1 cellular context compared by ENCODE assay signal in genomic region chr1:151346769-151347522, GRCh38.
TF ChIP-seq lines count a peak whose summit lies in the region.

Gene RFX5, minus strand, starts transcription at chr1:151347252. Its CDS starts 932 bp downstream, at chr1:151346320.

TF ChIP-seq in GM12878, 131 proteins besides CTCF, POLR2A, EP300 and RAD21 (continued from another document):
- TF ChIP-seq, protein P1, sequence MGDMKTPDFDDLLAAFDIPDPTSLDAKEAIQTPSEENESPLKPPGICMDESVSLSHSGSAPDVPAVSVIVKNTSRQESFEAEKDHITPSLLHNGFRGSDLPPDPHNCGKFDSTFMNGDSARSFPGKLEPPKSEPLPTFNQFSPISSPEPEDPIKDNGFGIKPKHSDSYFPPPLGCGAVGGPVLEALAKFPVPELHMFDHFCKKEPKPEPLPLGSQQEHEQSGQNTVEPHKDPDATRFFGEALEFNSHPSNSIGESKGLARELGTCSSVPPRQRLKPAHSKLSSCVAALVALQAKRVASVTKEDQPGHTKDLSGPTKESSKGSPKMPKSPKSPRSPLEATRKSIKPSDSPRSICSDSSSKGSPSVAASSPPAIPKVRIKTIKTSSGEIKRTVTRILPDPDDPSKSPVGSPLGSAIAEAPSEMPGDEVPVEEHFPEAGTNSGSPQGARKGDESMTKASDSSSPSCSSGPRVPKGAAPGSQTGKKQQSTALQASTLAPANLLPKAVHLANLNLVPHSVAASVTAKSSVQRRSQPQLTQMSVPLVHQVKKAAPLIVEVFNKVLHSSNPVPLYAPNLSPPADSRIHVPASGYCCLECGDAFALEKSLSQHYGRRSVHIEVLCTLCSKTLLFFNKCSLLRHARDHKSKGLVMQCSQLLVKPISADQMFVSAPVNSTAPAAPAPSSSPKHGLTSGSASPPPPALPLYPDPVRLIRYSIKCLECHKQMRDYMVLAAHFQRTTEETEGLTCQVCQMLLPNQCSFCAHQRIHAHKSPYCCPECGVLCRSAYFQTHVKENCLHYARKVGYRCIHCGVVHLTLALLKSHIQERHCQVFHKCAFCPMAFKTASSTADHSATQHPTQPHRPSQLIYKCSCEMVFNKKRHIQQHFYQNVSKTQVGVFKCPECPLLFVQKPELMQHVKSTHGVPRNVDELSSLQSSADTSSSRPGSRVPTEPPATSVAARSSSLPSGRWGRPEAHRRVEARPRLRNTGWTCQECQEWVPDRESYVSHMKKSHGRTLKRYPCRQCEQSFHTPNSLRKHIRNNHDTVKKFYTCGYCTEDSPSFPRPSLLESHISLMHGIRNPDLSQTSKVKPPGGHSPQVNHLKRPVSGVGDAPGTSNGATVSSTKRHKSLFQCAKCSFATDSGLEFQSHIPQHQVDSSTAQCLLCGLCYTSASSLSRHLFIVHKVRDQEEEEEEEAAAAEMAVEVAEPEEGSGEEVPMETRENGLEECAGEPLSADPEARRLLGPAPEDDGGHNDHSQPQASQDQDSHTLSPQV (IDR thresholded peaks at IDR 0.05): no peak
- TF ChIP-seq KAT2A (conservative IDR thresholded peaks at IDR 0.05; ENCODE audit: control insufficient read depth, low read depth, low read length) (no peak), NBN (IDR thresholded peaks at IDR 0.05) (peak; percentile 92), ESRRA (IDR thresholded peaks at IDR 0.05; ENCODE audit: low read length) (0 out of 2 replicates have a peak, but pooled peaks have one; percentile 25), JUND (IDR thresholded peaks at IDR 0.05; ENCODE audit: low read depth, low read length) (0 out of 2 replicates have a peak, but pooled peaks have one; percentile 66), SMC3 (IDR thresholded peaks at IDR 0.05; ENCODE audit: borderline replicate concordance, low read length) (0 out of 2 replicates have a peak, but pooled peaks have one; percentile 13), RAD51 (IDR thresholded peaks at IDR 0.05) (peak; percentile 61), IRF4 (IDR thresholded peaks at IDR 0.05; ENCODE audit: low read depth, low read length) (peak; percentile 58; the same call in 1 of the 2 replicates), SUZ12 (IDR thresholded peaks at IDR 0.05; ENCODE audit: unreplicated experiment) (no peak), SP1 (IDR thresholded peaks at IDR 0.05; ENCODE audit: low read depth, low read length) (peak; percentile 45), BCL11A (IDR thresholded peaks at IDR 0.05; ENCODE audit: low read depth, low read length) (no peak), PAX8 (IDR thresholded peaks at IDR 0.05) (no peak), TCF3 (IDR thresholded peaks at IDR 0.05; ENCODE audit: borderline replicate concordance, insufficient read depth, low read depth, low read length) (0 out of 2 replicates have a peak, but pooled peaks have one; percentile 59), CHD2 (IDR thresholded peaks at IDR 0.05; ENCODE audit: borderline replicate concordance, low read depth, low read length) (peak; percentile 90), NR2C2 (IDR thresholded peaks at IDR 0.05; ENCODE audit: borderline replicate concordance, control insufficient read depth, insufficient read length, low read depth) (no peak), CBFB (IDR thresholded peaks at IDR 0.05; ENCODE audit: low read depth) (peak; percentile 61; the same call in 1 of the 2 replicates), IKZF2 (IDR thresholded peaks at IDR 0.05) (peak; percentile 62 to 74; a peak in 3 of 4 replicates), ZBTB11 (CRISPR knock-in tag; IDR thresholded peaks at IDR 0.05) (0 out of 2 replicates have a peak, but pooled peaks have one; percentile 5), SIN3A (IDR thresholded peaks at IDR 0.05; ENCODE audit: low read depth, low read length) (peak; percentile 67), USF1 (IDR thresholded peaks at IDR 0.05; ENCODE audit: borderline replicate concordance, extremely low read length, insufficient read depth, low read depth, low read length) (no peak), SPI1 (IDR thresholded peaks at IDR 0.05; ENCODE audit: borderline replicate concordance, insufficient read depth, low read depth, low read length) (peak; percentile 37; the same call in 1 of the 2 replicates), BMI1 (IDR thresholded peaks at IDR 0.05; ENCODE audit: borderline replicate concordance) (peak; percentile 50), CBX3 (IDR thresholded peaks at IDR 0.05; ENCODE audit: borderline replicate concordance, low read depth) (no peak), KLF5 (IDR thresholded peaks at IDR 0.05; ENCODE audit: partially characterized antibody) (peak; percentile 19), MYB (IDR thresholded peaks at IDR 0.05; ENCODE audit: borderline replicate concordance, low read depth, low read length) (peak; percentile 91)
- TF ChIP-seq, protein P2, sequence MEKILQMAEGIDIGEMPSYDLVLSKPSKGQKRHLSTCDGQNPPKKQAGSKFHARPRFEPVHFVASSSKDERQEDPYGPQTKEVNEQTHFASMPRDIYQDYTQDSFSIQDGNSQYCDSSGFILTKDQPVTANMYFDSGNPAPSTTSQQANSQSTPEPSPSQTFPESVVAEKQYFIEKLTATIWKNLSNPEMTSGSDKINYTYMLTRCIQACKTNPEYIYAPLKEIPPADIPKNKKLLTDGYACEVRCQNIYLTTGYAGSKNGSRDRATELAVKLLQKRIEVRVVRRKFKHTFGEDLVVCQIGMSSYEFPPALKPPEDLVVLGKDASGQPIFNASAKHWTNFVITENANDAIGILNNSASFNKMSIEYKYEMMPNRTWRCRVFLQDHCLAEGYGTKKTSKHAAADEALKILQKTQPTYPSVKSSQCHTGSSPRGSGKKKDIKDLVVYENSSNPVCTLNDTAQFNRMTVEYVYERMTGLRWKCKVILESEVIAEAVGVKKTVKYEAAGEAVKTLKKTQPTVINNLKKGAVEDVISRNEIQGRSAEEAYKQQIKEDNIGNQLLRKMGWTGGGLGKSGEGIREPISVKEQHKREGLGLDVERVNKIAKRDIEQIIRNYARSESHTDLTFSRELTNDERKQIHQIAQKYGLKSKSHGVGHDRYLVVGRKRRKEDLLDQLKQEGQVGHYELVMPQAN (conservative IDR thresholded peaks at IDR 0.05): no peak; the same call in 1 of the 2 replicates
- TF ChIP-seq, protein P3, sequence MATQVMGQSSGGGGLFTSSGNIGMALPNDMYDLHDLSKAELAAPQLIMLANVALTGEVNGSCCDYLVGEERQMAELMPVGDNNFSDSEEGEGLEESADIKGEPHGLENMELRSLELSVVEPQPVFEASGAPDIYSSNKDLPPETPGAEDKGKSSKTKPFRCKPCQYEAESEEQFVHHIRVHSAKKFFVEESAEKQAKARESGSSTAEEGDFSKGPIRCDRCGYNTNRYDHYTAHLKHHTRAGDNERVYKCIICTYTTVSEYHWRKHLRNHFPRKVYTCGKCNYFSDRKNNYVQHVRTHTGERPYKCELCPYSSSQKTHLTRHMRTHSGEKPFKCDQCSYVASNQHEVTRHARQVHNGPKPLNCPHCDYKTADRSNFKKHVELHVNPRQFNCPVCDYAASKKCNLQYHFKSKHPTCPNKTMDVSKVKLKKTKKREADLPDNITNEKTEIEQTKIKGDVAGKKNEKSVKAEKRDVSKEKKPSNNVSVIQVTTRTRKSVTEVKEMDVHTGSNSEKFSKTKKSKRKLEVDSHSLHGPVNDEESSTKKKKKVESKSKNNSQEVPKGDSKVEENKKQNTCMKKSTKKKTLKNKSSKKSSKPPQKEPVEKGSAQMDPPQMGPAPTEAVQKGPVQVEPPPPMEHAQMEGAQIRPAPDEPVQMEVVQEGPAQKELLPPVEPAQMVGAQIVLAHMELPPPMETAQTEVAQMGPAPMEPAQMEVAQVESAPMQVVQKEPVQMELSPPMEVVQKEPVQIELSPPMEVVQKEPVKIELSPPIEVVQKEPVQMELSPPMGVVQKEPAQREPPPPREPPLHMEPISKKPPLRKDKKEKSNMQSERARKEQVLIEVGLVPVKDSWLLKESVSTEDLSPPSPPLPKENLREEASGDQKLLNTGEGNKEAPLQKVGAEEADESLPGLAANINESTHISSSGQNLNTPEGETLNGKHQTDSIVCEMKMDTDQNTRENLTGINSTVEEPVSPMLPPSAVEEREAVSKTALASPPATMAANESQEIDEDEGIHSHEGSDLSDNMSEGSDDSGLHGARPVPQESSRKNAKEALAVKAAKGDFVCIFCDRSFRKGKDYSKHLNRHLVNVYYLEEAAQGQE (IDR thresholded peaks at IDR 0.05; ENCODE audit: low read depth, low read length): no peak
